In the genomic region with DNA sequence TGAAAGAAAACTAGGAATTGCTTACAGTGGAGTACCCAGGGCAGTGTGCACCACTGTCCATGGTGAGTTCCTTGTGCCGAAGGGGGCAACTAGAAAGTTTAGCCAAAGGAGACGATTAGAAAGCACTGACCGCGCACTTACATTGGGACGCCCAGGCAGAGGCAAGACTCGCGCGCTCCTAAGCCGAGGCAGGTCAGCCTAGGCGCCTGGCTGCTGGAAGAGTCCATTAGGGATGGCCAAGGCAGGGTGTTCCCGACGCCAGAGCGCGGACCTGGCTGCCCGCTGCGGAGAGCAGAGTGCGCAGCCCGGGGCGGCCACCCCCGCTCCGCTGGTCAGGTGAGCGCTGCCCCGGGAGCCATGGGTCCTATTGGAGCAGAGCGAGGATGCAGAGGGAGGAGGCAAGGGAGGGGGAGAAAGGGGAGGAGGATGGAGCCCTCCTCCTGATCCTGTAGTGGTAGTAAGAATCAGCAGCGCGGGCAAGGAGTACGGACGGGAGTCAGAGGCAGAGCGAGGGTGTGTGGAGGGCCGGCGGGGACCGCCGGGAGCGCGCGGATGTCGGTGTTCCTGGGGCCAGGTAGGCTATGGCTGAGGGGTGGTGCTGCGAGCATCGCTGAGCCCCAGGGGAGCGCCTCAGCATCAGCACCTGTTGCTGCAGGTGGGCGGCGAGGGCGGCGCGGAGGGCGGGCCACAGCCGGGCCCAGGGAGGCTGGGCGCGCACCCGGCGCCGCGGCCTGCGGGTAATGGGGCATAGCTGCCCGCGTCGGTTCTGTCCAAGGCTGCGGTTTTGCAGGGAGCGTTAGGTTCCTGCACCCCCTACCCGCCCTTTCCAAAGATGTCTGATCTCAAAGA, we compare ENCODE assay signal across 8 cellular contexts. TPM values are rescaled to one million over a fixed set of nuclear protein-coding genes. Genes with fewer than 3 reads are reported as not detected.
DNase-seq lines count a peak whose midpoint lies in the region; ATAC-seq and TF ChIP-seq lines count a peak whose summit lies in the region.

A gene with protein sequence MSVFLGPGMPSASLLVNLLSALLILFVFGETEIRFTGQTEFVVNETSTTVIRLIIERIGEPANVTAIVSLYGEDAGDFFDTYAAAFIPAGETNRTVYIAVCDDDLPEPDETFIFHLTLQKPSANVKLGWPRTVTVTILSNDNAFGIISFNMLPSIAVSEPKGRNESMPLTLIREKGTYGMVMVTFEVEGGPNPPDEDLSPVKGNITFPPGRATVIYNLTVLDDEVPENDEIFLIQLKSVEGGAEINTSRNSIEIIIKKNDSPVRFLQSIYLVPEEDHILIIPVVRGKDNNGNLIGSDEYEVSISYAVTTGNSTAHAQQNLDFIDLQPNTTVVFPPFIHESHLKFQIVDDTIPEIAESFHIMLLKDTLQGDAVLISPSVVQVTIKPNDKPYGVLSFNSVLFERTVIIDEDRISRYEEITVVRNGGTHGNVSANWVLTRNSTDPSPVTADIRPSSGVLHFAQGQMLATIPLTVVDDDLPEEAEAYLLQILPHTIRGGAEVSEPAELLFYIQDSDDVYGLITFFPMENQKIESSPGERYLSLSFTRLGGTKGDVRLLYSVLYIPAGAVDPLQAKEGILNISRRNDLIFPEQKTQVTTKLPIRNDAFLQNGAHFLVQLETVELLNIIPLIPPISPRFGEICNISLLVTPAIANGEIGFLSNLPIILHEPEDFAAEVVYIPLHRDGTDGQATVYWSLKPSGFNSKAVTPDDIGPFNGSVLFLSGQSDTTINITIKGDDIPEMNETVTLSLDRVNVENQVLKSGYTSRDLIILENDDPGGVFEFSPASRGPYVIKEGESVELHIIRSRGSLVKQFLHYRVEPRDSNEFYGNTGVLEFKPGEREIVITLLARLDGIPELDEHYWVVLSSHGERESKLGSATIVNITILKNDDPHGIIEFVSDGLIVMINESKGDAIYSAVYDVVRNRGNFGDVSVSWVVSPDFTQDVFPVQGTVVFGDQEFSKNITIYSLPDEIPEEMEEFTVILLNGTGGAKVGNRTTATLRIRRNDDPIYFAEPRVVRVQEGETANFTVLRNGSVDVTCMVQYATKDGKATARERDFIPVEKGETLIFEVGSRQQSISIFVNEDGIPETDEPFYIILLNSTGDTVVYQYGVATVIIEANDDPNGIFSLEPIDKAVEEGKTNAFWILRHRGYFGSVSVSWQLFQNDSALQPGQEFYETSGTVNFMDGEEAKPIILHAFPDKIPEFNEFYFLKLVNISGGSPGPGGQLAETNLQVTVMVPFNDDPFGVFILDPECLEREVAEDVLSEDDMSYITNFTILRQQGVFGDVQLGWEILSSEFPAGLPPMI (N-terminal part only) (plus strand): TSS at position 454 of the 849 bp plus-strand sequence. CDS start 99 bp downstream, at position 553.

- H3K27me3 Mint-ChIP-seq in glutamatergic neuron (ENCODE audit: unreplicated experiment), result peaks cover 2% of the 10 kb centered on the region

- H3K9me3 Mint-ChIP-seq in activated naive CD4-positive, alpha-beta T cell treated with anti-CD3 and anti-CD28 coated beads, Interleukin-2, amount 50 U/mL, for 72 hours, result no peaks in the 10 kb centered on the region
- peaks cover 2% of the 10 kb centered on the region for H3K9me3 Mint-ChIP-seq in glutamatergic neuron (ENCODE audit: unreplicated experiment)

- H3K4me1 Mint-ChIP-seq in glutamatergic neuron (ENCODE audit: low read depth, unreplicated experiment), result peaks cover 13% of the 10 kb centered on the region

- peak within 1 kb of the TSS; percentile 24 for H3K4me3 ChIP-seq in AG10803 (ENCODE audit: low read length)

- H3K4me3 Mint-ChIP-seq in glutamatergic neuron (ENCODE audit: unreplicated experiment), result peak within 1 kb of the TSS; percentile 98

- H3K27ac Mint-ChIP-seq in activated naive CD4-positive, alpha-beta T cell treated with anti-CD3 and anti-CD28 coated beads, Interleukin-2, amount 50 U/mL, for 72 hours, result no peak within 1 kb of the TSS
- no peak within 1 kb of the TSS for H3K27ac Mint-ChIP-seq in glutamatergic neuron (ENCODE audit: unreplicated experiment)

- ATAC-seq in GM18868 (IDR thresholded peaks at IDR 0.05; ENCODE audit: unreplicated experiment), result peak; percentile 52
- peak; percentile 74 to 82 for ATAC-seq in activated naive CD4-positive, alpha-beta T cell treated with anti-CD3 and anti-CD28 coated beads, Interleukin-2, amount 50 U/mL, for 72 hours

- DNase-seq in AG10803 (ENCODE audit: low read depth) (peak; percentile 23), NCI-H2029 treated with DMSO at 0.1 percent for 48 hours (lab: John Stamatoyannopoulos, UW) (peak; percentile 95), glutamatergic neuron (peak; percentile 94), occipital lobe (lab: John Stamatoyannopoulos, UW) (peak; percentile 84), ureter (ENCODE audit: low spot score) (no peak)
- DNase-seq in activated naive CD4-positive, alpha-beta T cell treated with anti-CD3 and anti-CD28 coated beads, Interleukin-2, amount 50 U/mL, for 72 hours (ENCODE audit: low spot score in 2 of 2), result peak in 1 of 2 donors; percentile 9
- DNase-seq in stimulated activated CD4-positive, alpha-beta T cell treated with anti-CD3 and anti-CD28 coated beads, Interleukin-4, amount 100 ng/mL, for 24 hours, result no peak

- peaks cover 4 to 5% of the 10 kb centered on the region in 2 donors for H3K36me3 Mint-ChIP-seq in activated naive CD4-positive, alpha-beta T cell treated with anti-CD3 and anti-CD28 coated beads, Interleukin-2, amount 50 U/mL, for 72 hours
- H3K36me3 Mint-ChIP-seq in glutamatergic neuron (ENCODE audit: unreplicated experiment), result no peaks in the 10 kb centered on the region

- TF ChIP-seq CTCF in AG10803 (conservative IDR thresholded peaks at IDR 0.05; ENCODE audit: low read length) (no peak), glutamatergic neuron (IDR thresholded peaks at IDR 0.05; ENCODE audit: partially characterized antibody, unreplicated experiment) (no peak)

RNA-seq across cellular contexts. Expression of the gene that starts here (rescaled TPM):
- under 1 TPM in 1 of 2 donors, not detected in 1; 0.16 TPM for total RNA-seq in activated naive CD4-positive, alpha-beta T cell treated with anti-CD3 and anti-CD28 coated beads, Interleukin-2, amount 50 U/mL, for 72 hours
- total RNA-seq in glutamatergic neuron (ENCODE audit: unreplicated experiment) (18.2 TPM), occipital lobe (474 TPM), ureter (4.7 TPM)

Comparison
In these comparisons a context has a peak if more than half of its experiments do, and no peak if none do; other contexts are left out.
1. RNA of the gene that starts here (total RNA-seq): 474 TPM in occipital lobe (single experiment); 18.2 TPM in glutamatergic neuron (single experiment), 4.7 TPM in ureter (single experiment) and 0.16 TPM in activated naive CD4-positive, alpha-beta T cell treated with anti-CD3 and anti-CD28 coated beads, Interleukin-2, amount 50 U/mL, for 72 hours; every median in the first group is over 10 times any median in the second.
2. Peak in ATAC-seq in activated naive CD4-positive, alpha-beta T cell treated with anti-CD3 and anti-CD28 coated beads, Interleukin-2, amount 50 U/mL, for 72 hours; RNA of the gene not detected or under 1 TPM.
3. DNase-seq: peak in AG10803 (single experiment), NCI-H2029 treated with DMSO at 0.1 percent for 48 hours (single experiment), glutamatergic neuron (single experiment) and occipital lobe (single experiment); none in ureter (single experiment) and stimulated activated CD4-positive, alpha-beta T cell treated with anti-CD3 and anti-CD28 coated beads, Interleukin-4, amount 100 ng/mL, for 24 hours (single experiment).